19 cellular contexts compared by ENCODE assay signal in genomic region chr7:82413237-82413636, GRCh38. TPM values are rescaled to one million over a fixed set of nuclear protein-coding genes. Genes with fewer than 3 reads are reported as not detected.
A peak's percentile ranks its signal among the peaks of the same experiment; 100 is the strongest.
DNase-seq lines count a peak whose midpoint lies in the region; ATAC-seq, FAIRE-seq and TF ChIP-seq lines count a peak whose summit lies in the region.
"Had no signal": no experiment of that assay in that cellular context is flagged by ENCODE, and none has a peak within 500 bp of the region (broad histone marks: within the 10 kb centered on the region; RNA-seq: fewer than 3 reads in every experiment).

No MANE protein-coding gene starts in this region.

- H3K4me1 ChIP-seq in ovary (ENCODE audit: insufficient read depth) = peaks cover 2% of the 10 kb centered on the region
- H3K4me1 ChIP-seq in kidney (ENCODE audit: control insufficient read depth in 1 of 2, insufficient read depth in 1 of 2, low read depth in 1 of 2, low read length in 2 of 2) = no peaks in the 10 kb centered on the region

- H3K9me3 ChIP-seq in ovary = no peaks in the 10 kb centered on the region
- H3K9me3 ChIP-seq in kidney (ENCODE audit: control insufficient read depth in 1 of 2, low read length in 2 of 2) = no peaks in the 10 kb centered on the region

- H3K27ac Mint-ChIP-seq in nephron progenitor cell = no peak overlapping the region
- H3K27ac Mint-ChIP-seq: CD4-positive, CD25-positive, alpha-beta regulatory T cell; stimulated activated naive B cell treated with anti-CD40 and anti-IgM and Interleukin-4, amounts not matched to agents 10 μg/mL and 1 μg/mL and 100 μg/mL, for 72 hours; type B pancreatic cell had no signal

- DNase-seq in NCI-H1417 (lab: John Stamatoyannopoulos, UW) = peak; percentile 56 to 94 (median 85)
- DNase-seq in NCI-H1417 treated with DMSO at 0.1 percent for 48 hours (lab: John Stamatoyannopoulos, UW) = no peak
- DNase-seq in NCI-H1436 (lab: John Stamatoyannopoulos, UW) = peak; percentile 57
- peak; percentile 21 for DNase-seq in astrocyte of the spinal cord (ENCODE audit: low read depth, low spot score)
- peak; percentile 14 for DNase-seq in nephron progenitor cell
- DNase-seq in ovary = no peak
- DNase-seq in kidney = no peak
- DNase-seq: activated CD4-positive, CD25-positive, alpha-beta regulatory T cell treated with anti-CD3 and anti-CD28 coated beads, Interleukin-2, amount 50 U/mL, for 72 hours; activated effector memory CD4-positive, alpha-beta T cell treated with Interleukin-2 at 50 U/mL for 16 hours; CD4-positive, CD25-positive, alpha-beta regulatory T cell; GDM1; NCI-H1694; SIG-M5; stimulated activated naive B cell treated with anti-CD40 and anti-IgM and Interleukin-4, amounts not matched to agents 10 μg/mL and 1 μg/mL and 100 μg/mL, for 72 hours had no signal

- intact Hi-C loops in ovary (cut with DNase I) = no loop called here
- intact Hi-C loops in kidney (cut with DNase I) = no loop called here

- H3K36me3 Mint-ChIP-seq in nephron progenitor cell (ENCODE audit: low read depth) = peaks cover 7% of the 10 kb centered on the region
- H3K36me3 Mint-ChIP-seq: stimulated activated naive B cell treated with anti-CD40 and anti-IgM and Interleukin-4, amounts not matched to agents 10 μg/mL and 1 μg/mL and 100 μg/mL, for 72 hours; type B pancreatic cell had no signal

- ATAC-seq in HG03280 (IDR thresholded peaks at IDR 0.05; ENCODE audit: unreplicated experiment) = no peak
- ATAC-seq: stimulated activated naive B cell treated with anti-CD40 and anti-IgM and Interleukin-4, amounts not matched to agents 10 μg/mL and 1 μg/mL and 100 μg/mL, for 72 hours had no signal

- H3K9ac ChIP-seq in kidney (ENCODE audit: low read length in 2 of 2) = no peak overlapping the region

- TF ChIP-seq EP300 in ovary (IDR thresholded peaks at IDR 0.05) = no peak

- no peak overlapping the region for H3K27ac ChIP-seq in ovary
- H3K27ac ChIP-seq in kidney (ENCODE audit: low read depth in 2 of 2, low read length in 2 of 2) = no peak overlapping the region
- H3K27ac ChIP-seq: coronary artery had no signal

- H3K27me3 ChIP-seq in ovary = no peaks in the 10 kb centered on the region

- TF ChIP-seq CTCF in astrocyte of the spinal cord (IDR thresholded peaks at IDR 0.05; ENCODE audit: low read depth, low read length) = no peak
- TF ChIP-seq CTCF in nephron progenitor cell (IDR thresholded peaks at IDR 0.05) = no peak
- no peak for TF ChIP-seq CTCF in ovary (IDR thresholded peaks at IDR 0.05)
- TF ChIP-seq CTCF in kidney (IDR thresholded peaks at IDR 0.05; ENCODE audit: borderline replicate concordance, extremely low read depth, insufficient read depth) = no peak

- no peak overlapping the region for H3K4me3 ChIP-seq in astrocyte of the spinal cord (ENCODE audit: low read depth, low read length)
- H3K4me3 ChIP-seq in ovary = no peak overlapping the region
- H3K4me3 ChIP-seq in kidney (ENCODE audit: low read length in 2 of 2) = no peak overlapping the region
- H3K4me3 ChIP-seq: coronary artery, smooth muscle cell had no signal

- H3K4me1 Mint-ChIP-seq in nephron progenitor cell = peaks cover 3% of the 10 kb centered on the region
- H3K4me1 Mint-ChIP-seq: CD4-positive, CD25-positive, alpha-beta regulatory T cell; stimulated activated naive B cell treated with anti-CD40 and anti-IgM and Interleukin-4, amounts not matched to agents 10 μg/mL and 1 μg/mL and 100 μg/mL, for 72 hours had no signal

- H3K36me3 ChIP-seq in ovary (no peaks in the 10 kb centered on the region), kidney (ENCODE audit: control insufficient read depth in 1 of 2, insufficient read depth in 2 of 2, low read length in 2 of 2) (no peaks in the 10 kb centered on the region)

- TF ChIP-seq POLR2A in ovary (IDR thresholded peaks at IDR 0.05) = no peak

- H3K9me3 Mint-ChIP-seq in nephron progenitor cell = peaks cover 2% of the 10 kb centered on the region
- H3K9me3 Mint-ChIP-seq: type B pancreatic cell had no signal

- H3K27me3 Mint-ChIP-seq in nephron progenitor cell (ENCODE audit: low read depth, poor library complexity) = no peaks in the 10 kb centered on the region
- H3K27me3 Mint-ChIP-seq: CD4-positive, CD25-positive, alpha-beta regulatory T cell; stimulated activated naive B cell treated with anti-CD40 and anti-IgM and Interleukin-4, amounts not matched to agents 10 μg/mL and 1 μg/mL and 100 μg/mL, for 72 hours; type B pancreatic cell had no signal

- H3K4me3 Mint-ChIP-seq in nephron progenitor cell = no peak overlapping the region
- H3K4me3 Mint-ChIP-seq: CD4-positive, CD25-positive, alpha-beta regulatory T cell; stimulated activated naive B cell treated with anti-CD40 and anti-IgM and Interleukin-4, amounts not matched to agents 10 μg/mL and 1 μg/mL and 100 μg/mL, for 72 hours; type B pancreatic cell had no signal

- in situ Hi-C loops in astrocyte of the spinal cord (cut with HindIII; ENCODE audit: low sequenced_read_pairs) = no loop called here

- no peak for FAIRE-seq in kidney (lab: Jason Lieb, UNC)
- FAIRE-seq: keratinocyte had no signal

RNA-seq across cellular contexts. Expression of gene CACNA2D1, which starts 30.3 kb away (rescaled TPM):
- total RNA-seq in ovary (10 to 100 TPM; 12.2 to 30.9 (median 18.8) TPM), kidney (18.3 TPM)
- polyA plus RNA-seq in ovary (10 to 100 TPM in 1 of 2 donors, 1 to 10 TPM in 1; 6.6 to 34.2 TPM), kidney (ENCODE audit: insufficient read depth, low read depth, low replicate concordance) (3.5 TPM)
- total RNA-seq: CD4-positive, CD25-positive, alpha-beta regulatory T cell had no signal
- polyA plus RNA-seq: CD4-positive, CD25-positive, alpha-beta regulatory T cell had no signal

Comparison
In these comparisons a context has a peak if more than half of its experiments do, and no peak if none do; other contexts are left out.
1. DNase-seq: peak in NCI-H1417 (3 of 3), NCI-H1436 (single experiment), astrocyte of the spinal cord (single experiment) and nephron progenitor cell (single experiment); none in NCI-H1417 treated with DMSO at 0.1 percent for 48 hours (single experiment), ovary (0 of 5) and kidney (single experiment).